18 cellular contexts compared by ENCODE assay signal in the genomic region with DNA sequence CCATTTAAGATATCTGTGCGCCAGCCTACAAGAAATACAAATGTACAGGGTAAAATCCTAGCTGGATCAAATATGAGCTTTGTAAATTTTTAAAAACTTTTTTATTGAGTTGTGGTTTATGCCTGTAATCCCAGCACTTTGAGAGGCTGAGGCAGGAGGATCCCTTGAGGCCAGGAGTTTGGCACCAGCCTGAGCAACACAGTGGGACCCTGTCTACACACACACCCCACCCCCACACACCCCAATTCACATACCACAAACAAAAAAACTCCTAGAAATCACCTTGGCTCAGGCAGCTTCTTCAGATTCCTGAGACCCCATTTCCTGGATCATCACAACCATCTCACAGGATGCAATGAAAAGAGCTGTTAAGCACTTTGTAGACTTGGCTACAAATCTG. TPM values are rescaled to one million over a fixed set of nuclear protein-coding genes. Genes with fewer than 3 reads are reported as not detected.
DNase-seq lines count a peak whose midpoint lies in the region; ATAC-seq and TF ChIP-seq lines count a peak whose summit lies in the region.
"Had no signal": no experiment of that assay in that cellular context is flagged by ENCODE, and none has a peak within 500 bp of the region (broad histone marks: within the 10 kb centered on the region; RNA-seq: fewer than 3 reads in every experiment).

No MANE protein-coding gene starts in this region.

- H3K27me3 ChIP-seq in mesendoderm (ENCODE audit: insufficient read depth, low read length, poor library complexity) = no peaks in the 10 kb centered on the region

- no CpG with 5 or more reads among the region's 1 CpG for WGBS in mesendoderm (ENCODE audit: extremely low coverage, insufficient coverage, low lambda C conversion rate)

- H2BK5ac ChIP-seq in mesendoderm (ENCODE audit: low read length) = no peak overlapping the region

- no peak overlapping the region for H3K4ac ChIP-seq in mesendoderm (ENCODE audit: low read depth, low read length)

- H3K36me3 Mint-ChIP-seq in activated T-cell treated with anti-CD3 and anti-CD28 coated beads, Interleukin-2, amount 50 U/mL, for 24 hours (ENCODE audit: low read depth) = peaks cover 72% of the 10 kb centered on the region
- H3K36me3 Mint-ChIP-seq in effector memory CD8-positive, alpha-beta T cell (ENCODE audit: insufficient read depth) = peaks cover 42% of the 10 kb centered on the region
- H3K36me3 Mint-ChIP-seq in mesothelial cell of epicardium = peaks cover 19% of the 10 kb centered on the region

- TF ChIP-seq CTCF in mesothelial cell of epicardium (IDR thresholded peaks at IDR 0.05; ENCODE audit: unreplicated experiment) = no peak

- no peak overlapping the region for H3K9ac ChIP-seq in SK-N-MC (ENCODE audit: insufficient read length)
- H3K9ac ChIP-seq in mesendoderm (ENCODE audit: low read length) = no peak overlapping the region

- H3K27ac ChIP-seq in SK-N-MC = peak overlapping the region; percentile 62
- H3K27ac ChIP-seq in mesendoderm (ENCODE audit: low read depth, low read length) = no peak overlapping the region
- H3K27ac ChIP-seq: 22Rv1, A549, C4-2B had no signal

- H2BK15ac ChIP-seq in mesendoderm (replicated peaks; ENCODE audit: low read depth) = no peak overlapping the region

- H3K4me2 ChIP-seq in mesendoderm (ENCODE audit: low read length) = no peak overlapping the region
- H3K4me2 ChIP-seq: A549 had no signal

- no peak overlapping the region for H4K8ac ChIP-seq in mesendoderm (ENCODE audit: low read depth, low read length)

- no peaks in the 10 kb centered on the region for H3K9me3 ChIP-seq in SK-N-MC (ENCODE audit: low read depth, low read length)
- H3K9me3 ChIP-seq: A549 had no signal

- H3K27me3 Mint-ChIP-seq in activated T-cell treated with anti-CD3 and anti-CD28 coated beads, Interleukin-2, amount 50 U/mL, for 24 hours = no peaks in the 10 kb centered on the region
- H3K27me3 Mint-ChIP-seq in effector memory CD8-positive, alpha-beta T cell = no peaks in the 10 kb centered on the region
- H3K27me3 Mint-ChIP-seq in mesothelial cell of epicardium (ENCODE audit: low read depth) = no peaks in the 10 kb centered on the region
- H3K27me3 Mint-ChIP-seq: CD4-positive, alpha-beta memory T cell had no signal

- H2BK120ac ChIP-seq in mesendoderm (ENCODE audit: low read depth, low read length) = no peak overlapping the region

- H3K9me3 Mint-ChIP-seq in activated T-cell treated with anti-CD3 and anti-CD28 coated beads, Interleukin-2, amount 50 U/mL, for 24 hours = no peaks in the 10 kb centered on the region
- no peaks in the 10 kb centered on the region for H3K9me3 Mint-ChIP-seq in effector memory CD8-positive, alpha-beta T cell
- H3K9me3 Mint-ChIP-seq in mesothelial cell of epicardium = no peaks in the 10 kb centered on the region
- H3K9me3 Mint-ChIP-seq: CD4-positive, alpha-beta memory T cell; H9 had no signal

- no peak overlapping the region for H3K23ac ChIP-seq in mesendoderm (ENCODE audit: low read length)

- no peak overlapping the region for H3K18ac ChIP-seq in mesendoderm (ENCODE audit: low read length)

- no peak overlapping the region for H3K56ac ChIP-seq in mesendoderm (ENCODE audit: low read length)

- no peak overlapping the region for H4K5ac ChIP-seq in mesendoderm (ENCODE audit: low read length)

- no peak for ATAC-seq in effector memory CD8-positive, alpha-beta T cell (replicated peaks)
- no peak for ATAC-seq in GM21447 (IDR thresholded peaks at IDR 0.05; ENCODE audit: unreplicated experiment)
- ATAC-seq: A549 had no signal

- no peak overlapping the region for H3K4me3 Mint-ChIP-seq in activated T-cell treated with anti-CD3 and anti-CD28 coated beads, Interleukin-2, amount 50 U/mL, for 24 hours
- no peak overlapping the region for H3K4me3 Mint-ChIP-seq in effector memory CD8-positive, alpha-beta T cell
- no peak overlapping the region for H3K4me3 Mint-ChIP-seq in mesothelial cell of epicardium
- H3K4me3 Mint-ChIP-seq: CD4-positive, alpha-beta memory T cell; H9 had no signal

- peaks cover 43% of the 10 kb centered on the region for H3K36me3 ChIP-seq in SK-N-MC (ENCODE audit: insufficient read depth, low read length)
- no peaks in the 10 kb centered on the region for H3K36me3 ChIP-seq in mesendoderm (ENCODE audit: control insufficient read depth, insufficient read depth, low read length)

- no peak overlapping the region for H2AK5ac ChIP-seq in mesendoderm (ENCODE audit: low read length)

- H3K27ac Mint-ChIP-seq in activated T-cell treated with anti-CD3 and anti-CD28 coated beads, Interleukin-2, amount 50 U/mL, for 24 hours = peak overlapping the region; percentile 12
- peak overlapping the region in 1 of 2 donors; percentile 8 for H3K27ac Mint-ChIP-seq in effector memory CD8-positive, alpha-beta T cell
- H3K27ac Mint-ChIP-seq in mesothelial cell of epicardium = no peak overlapping the region

- DNase-seq in activated T-cell treated with anti-CD3 and anti-CD28 coated beads, Interleukin-2, amount 50 U/mL, for 24 hours = no peak
- DNase-seq in activated T-cell treated with anti-CD3 and anti-CD28 coated beads, Interleukin-2, amount 50 U/mL, for 1 hour = no peak
- DNase-seq in SK-N-MC (ENCODE audit: low read depth, low spot score) (no peak), mesendoderm (peak; percentile 19), mesothelial cell of epicardium (ENCODE audit: low spot score in 2 of 2, unreplicated experiment in 2 of 2) (no peak), NCI-H774 (lab: John Stamatoyannopoulos, UW) (no peak)
- DNase-seq in effector memory CD8-positive, alpha-beta T cell = no peak
- DNase-seq: AML-193; Calu3; CD4-positive, alpha-beta memory T cell; DMS79 treated with DMSO at 0.1 percent for 48 hours; GF-D8; H9 had no signal

- no peaks in the 10 kb centered on the region for H3K79me1 ChIP-seq in mesendoderm (ENCODE audit: low read length)

- H3K4me3 ChIP-seq in SK-N-MC (no peak overlapping the region), mesendoderm (ENCODE audit: low read length) (no peak overlapping the region)
- H3K4me3 ChIP-seq: A549 had no signal

- H3K4me1 Mint-ChIP-seq in activated T-cell treated with anti-CD3 and anti-CD28 coated beads, Interleukin-2, amount 50 U/mL, for 24 hours (ENCODE audit: low read depth) = no peaks in the 10 kb centered on the region
- H3K4me1 Mint-ChIP-seq in effector memory CD8-positive, alpha-beta T cell (ENCODE audit: low read depth in 2 of 2) = no peaks in the 10 kb centered on the region
- H3K4me1 Mint-ChIP-seq in mesothelial cell of epicardium = no peaks in the 10 kb centered on the region
- H3K4me1 Mint-ChIP-seq: CD4-positive, alpha-beta memory T cell had no signal

- H3K79me2 ChIP-seq in mesendoderm (ENCODE audit: control insufficient read depth, insufficient read depth, low read length) = no peaks in the 10 kb centered on the region

- H3K4me1 ChIP-seq in mesendoderm (ENCODE audit: control insufficient read depth, low read depth, low read length) = no peaks in the 10 kb centered on the region

RNA-seq across cellular contexts. Expression of gene CDK7, which starts 46.4 kb away (rescaled TPM):
- polyA plus RNA-seq in mesendoderm (2013, experiment 1 of 2) = 75.0 TPM
- 74.7 TPM for polyA plus RNA-seq in mesendoderm (2013, experiment 2 of 2)
- total RNA-seq in mesothelial cell of epicardium = 25.1 to 26.5 TPM (median 26.4 TPM) in 3 replicates

RNA-seq across cellular contexts. Expression of gene CCDC125, which starts 51.5 kb away (rescaled TPM):
- polyA plus RNA-seq in mesendoderm (2013, experiment 1 of 2) = 0.95 TPM
- polyA plus RNA-seq in mesendoderm (2013, experiment 2 of 2) = 1.1 TPM
- total RNA-seq in mesothelial cell of epicardium = 9.0 to 9.7 TPM (median 9.1 TPM) in 3 replicates
- total RNA-seq: H1 had no signal
